ENCODE assay signal across 18 cellular contexts in genomic region chr12:88339254-88339949, GRCh38.
A peak's percentile ranks its signal among the peaks of the same experiment; 100 is the strongest.
DNase-seq lines count a peak whose midpoint lies in the region; ATAC-seq and TF ChIP-seq lines count a peak whose summit lies in the region.
"Had no signal": no experiment of that assay in that cellular context is flagged by ENCODE, and none has a peak within 500 bp of the region (broad histone marks: within the 10 kb centered on the region; RNA-seq: fewer than 3 reads in every experiment).

No MANE protein-coding gene starts in this region.

- H3K27me3 ChIP-seq in mammary epithelial cell (ENCODE audit: insufficient read depth, low read length) (no peaks in the 10 kb centered on the region), BE2C (no peaks in the 10 kb centered on the region)
- H3K27me3 ChIP-seq: brain microvascular endothelial cell, neutrophil had no signal

- WGBS in mammary epithelial cell (ENCODE audit: low coverage, missing lambda C conversion rate) = 9% methylated on average over 1 of the region's 1 CpG

- peak overlapping the region; percentile 74 for H3K4me2 ChIP-seq in mammary epithelial cell (ENCODE audit: insufficient read depth, low read depth, low read length)
- H3K4me2 ChIP-seq: PC-9 had no signal

- DNase-seq in GM12865 (ENCODE audit: low read depth) = peak; percentile 2
- DNase-seq in mammary epithelial cell = peak; percentile 87
- DNase-seq in non-pigmented ciliary epithelial cell (ENCODE audit: low read depth) = peak; percentile 62
- no peak for DNase-seq in NCI-H1092 treated with DMSO at 0.1 percent for 48 hours (lab: John Stamatoyannopoulos, UW)
- DNase-seq in NCI-H345 treated with DMSO at 0.1 percent for 48 hours (lab: John Stamatoyannopoulos, UW; ENCODE audit: unreplicated experiment) = no peak
- no peak for DNase-seq in BE2C
- DNase-seq: activated CD4-positive, alpha-beta T cell treated with anti-CD3 and anti-CD28 coated beads, Interleukin-2, amount 50 U/mL, for 1 hour; brain microvascular endothelial cell; endodermal cell; GF-D8; NCI-H345; PC-9; small intestine had no signal

- no TSS peak for BruUV-seq in mammary epithelial cell (replicated peaks; lab: Mats Ljungman, UMichigan)

- H3K36me3 ChIP-seq in mammary epithelial cell (ENCODE audit: insufficient read depth, low read length) = no peaks in the 10 kb centered on the region
- H3K36me3 ChIP-seq in BE2C = no peaks in the 10 kb centered on the region
- H3K36me3 ChIP-seq: brain microvascular endothelial cell, neutrophil had no signal

- H3K79me2 ChIP-seq in mammary epithelial cell (ENCODE audit: insufficient read depth, low read length) = no peaks in the 10 kb centered on the region

- peak overlapping the region; percentile 22 for H3K9ac ChIP-seq in mammary epithelial cell (ENCODE audit: insufficient read depth, low read length)

- CTCF ChIA-PET in mammary epithelial cell (lab: Charles Lee; ENCODE audit: low non-redundant PET) = no interaction called here

- dilution Hi-C loops in mammary epithelial cell (cut with HindIII; ENCODE audit: low sequenced_read_pairs) = no loop called here

- peak overlapping the region; percentile 52 for H2AFZ ChIP-seq in mammary epithelial cell (ENCODE audit: low read depth, low read length)
- H2AFZ ChIP-seq: PC-9 had no signal

- peaks cover 26% of the 10 kb centered on the region for H3K4me1 ChIP-seq in mammary epithelial cell (ENCODE audit: insufficient read depth, low read length)
- no peaks in the 10 kb centered on the region for H3K4me1 ChIP-seq in BE2C

- H3K9me3 ChIP-seq in mammary epithelial cell (replicated peaks; ENCODE audit: insufficient read depth, low read length) (no peaks in the 10 kb centered on the region), BE2C (no peaks in the 10 kb centered on the region)
- H3K9me3 ChIP-seq: neutrophil had no signal

- no peak for TF ChIP-seq CTCF in GM12865 (IDR thresholded peaks at IDR 0.05; ENCODE audit: insufficient read depth, low read depth, low read length, missing control alignments)
- no peak for TF ChIP-seq CTCF in mammary epithelial cell (conservative IDR thresholded peaks at IDR 0.05 in 1 of 2, IDR thresholded peaks at IDR 0.05 in 1 of 2; ENCODE audit: extremely low read depth in 1 of 2, insufficient read depth in 1 of 2, low read depth in 1 of 2, low read length in 2 of 2)
- no peak for TF ChIP-seq CTCF in BE2C (IDR thresholded peaks at IDR 0.05; ENCODE audit: low read depth, low read length)

- intact Hi-C loops in mammary epithelial cell (cut with micrococcal nuclease) = no loop called here

- no peaks in the 10 kb centered on the region for H4K20me1 ChIP-seq in mammary epithelial cell (ENCODE audit: insufficient read depth, low read length)

- H3K4me3 ChIP-seq in GM12865 (ENCODE audit: low read depth, low read length) = no peak overlapping the region
- H3K4me3 ChIP-seq in mammary epithelial cell (replicated peaks in 1 of 3; ENCODE audit: insufficient read depth in 1 of 3, low read depth in 2 of 3, low read length in 3 of 3) = no peak overlapping the region
- H3K4me3 ChIP-seq in BE2C (ENCODE audit: low read depth, low read length) = no peak overlapping the region
- H3K4me3 ChIP-seq: lung, PC-9 had no signal

- peak; percentile 62 for ATAC-seq in HG03442 (IDR thresholded peaks at IDR 0.05; ENCODE audit: unreplicated experiment)
- no peak for ATAC-seq in HG03196 (IDR thresholded peaks at IDR 0.05; ENCODE audit: unreplicated experiment)
- ATAC-seq: activated T-helper 17 cell treated with anti-CD3 and anti-CD28 coated beads, Interleukin-2, amount 50 U/mL, for 72 hours had no signal

- peak overlapping the region; percentile 82 for H3K27ac ChIP-seq in mammary epithelial cell (ENCODE audit: insufficient read depth, low read depth, low read length)
- H3K27ac ChIP-seq: brain microvascular endothelial cell, neutrophil, PC-9 had no signal

- in situ Hi-C loops in mammary epithelial cell (cut with MboI; ENCODE audit: low sequenced_read_pairs in 2 of 2) = no loop called here

Comparison
In these comparisons a context has a peak if more than half of its experiments do, and no peak if none do; other contexts are left out.
1. DNase-seq: peak in GM12865 (single experiment), mammary epithelial cell (single experiment) and non-pigmented ciliary epithelial cell (single experiment); none in NCI-H1092 treated with DMSO at 0.1 percent for 48 hours (single experiment), NCI-H345 treated with DMSO at 0.1 percent for 48 hours (single experiment) and BE2C (single experiment).